Comparison of ENCODE assay signal across 7 cellular contexts in the genomic region with DNA sequence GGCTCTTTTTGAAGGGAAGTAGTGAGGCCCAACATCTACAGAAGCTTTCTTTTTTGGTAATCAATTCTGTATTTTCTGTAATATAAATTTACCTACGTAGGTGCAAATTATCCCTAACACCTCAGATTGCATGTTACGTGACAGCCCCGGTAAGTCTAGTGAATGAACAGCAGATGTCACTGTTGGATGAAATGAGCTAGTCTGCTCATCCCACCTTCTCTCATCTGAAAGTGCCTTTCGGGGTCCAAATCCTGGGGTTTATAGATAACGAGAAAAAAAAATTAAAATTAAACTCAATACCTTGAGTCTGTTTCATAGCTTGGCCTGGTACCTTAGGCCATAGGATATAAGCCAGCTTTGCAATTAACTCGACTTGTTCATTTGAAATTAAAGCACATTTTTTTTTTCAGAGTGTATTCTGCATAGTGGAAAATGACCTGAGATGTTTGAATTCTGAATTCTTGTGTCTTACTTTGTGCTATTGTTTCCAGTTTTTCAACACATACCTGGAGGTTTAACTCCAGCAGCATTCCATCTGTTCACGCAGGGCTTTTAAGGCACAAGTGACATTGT.
DNase-seq lines count a peak whose midpoint lies in the region; ATAC-seq, FAIRE-seq and TF ChIP-seq lines count a peak whose summit lies in the region.

No MANE protein-coding gene starts in this region.

- H3K4me1 ChIP-seq in GM23248 (ENCODE audit: insufficient read depth), result no peaks in the 10 kb centered on the region
- no peaks in the 10 kb centered on the region for H3K4me1 ChIP-seq in GM12878 (ENCODE audit: control insufficient read depth, insufficient read depth, low read length)
- no peaks in the 10 kb centered on the region for H3K4me1 ChIP-seq in pancreas

- H3K9me3 Mint-ChIP-seq in activated CD4-positive, alpha-beta T cell treated with anti-CD3 and anti-CD28 coated beads, Interleukin-2, amount 10 ng/mL, durations not matched to agents 7 days and 5 days, result no peaks in the 10 kb centered on the region

- H3K9me2 ChIP-seq in GM23248 (ENCODE audit: insufficient read depth), result no peaks in the 10 kb centered on the region

- H3K79me2 ChIP-seq in GM23248 (ENCODE audit: insufficient read depth) (no peaks in the 10 kb centered on the region), GM12878 (ENCODE audit: control insufficient read depth, insufficient read depth, low read length) (no peaks in the 10 kb centered on the region)

- POLR2A ChIA-PET in GM12878 (lab: Charles Lee), result interaction anchor here (1.4 kb wide), 1 partner anchor 9 kb away, joined by 3 read pairs; no protein-coding TSS in a partner anchor
- POLR2A ChIA-PET in activated CD4-positive, alpha-beta T cell treated with anti-CD3 and anti-CD28 coated beads, Interleukin-2, amount 10 ng/mL, durations not matched to agents 7 days and 5 days (lab: Charles Lee), result no interaction called here

- no peak overlapping the region for H3K27ac Mint-ChIP-seq in activated CD4-positive, alpha-beta T cell treated with anti-CD3 and anti-CD28 coated beads, Interleukin-2, amount 10 ng/mL, durations not matched to agents 7 days and 5 days

- TF ChIP-seq POLR2A in GM12878 (IDR thresholded peaks at IDR 0.05; ENCODE audit: low read depth, low read length), result no peak

- H3K4me2 ChIP-seq in GM23248 (ENCODE audit: unreplicated experiment) (no peak overlapping the region), GM12878 (ENCODE audit: control insufficient read depth, insufficient read depth) (no peak overlapping the region)

- H3K27me3 ChIP-seq in GM23248 (replicated peaks; ENCODE audit: insufficient read depth), result no peaks in the 10 kb centered on the region
- H3K27me3 ChIP-seq in GM12878 (replicated peaks in 1 of 2; ENCODE audit: control insufficient read depth in 2 of 2, insufficient read depth in 2 of 2, low read length in 1 of 2), result no peaks in the 10 kb centered on the region
- no peaks in the 10 kb centered on the region for H3K27me3 ChIP-seq in pancreas

- BruUV-seq in GM12878 (replicated peaks; lab: Mats Ljungman, UMichigan), result no TSS peak

- H3K27ac ChIP-seq in GM23248 (no peak overlapping the region), GM12878 (ENCODE audit: control insufficient read depth, insufficient read depth) (no peak overlapping the region), pancreas (no peak overlapping the region)

- H3K9me3 ChIP-seq in GM23248 (ENCODE audit: low read depth) (no peaks in the 10 kb centered on the region), GM12878 (replicated peaks; ENCODE audit: control insufficient read depth, insufficient read depth, low read length) (no peaks in the 10 kb centered on the region), pancreas (no peaks in the 10 kb centered on the region)

- H3K9ac ChIP-seq in GM23248 (no peak overlapping the region), GM12878 (ENCODE audit: control insufficient read depth, insufficient read depth, low read length) (no peak overlapping the region)

- FAIRE-seq in GM12878 (lab: Jason Lieb, UNC), result no peak
- peak; percentile 47 for FAIRE-seq in pancreas (lab: Jason Lieb, UNC)

- ATAC-seq in GM12878 (peak; percentile 66), pancreas (peak in 2 of 4 donors; percentile 50 to 64), esophagus mucosa (no peak)

- RAD21 ChIA-PET in GM12878 (lab: Charles Lee; ENCODE audit: unreplicated experiment), result no interaction called here

- DNase-seq in GM23248 (peak; percentile 1), NCI-H1694 (lab: John Stamatoyannopoulos, UW) (peak; percentile 73), GM12878 (ENCODE audit: low read depth, low spot score) (no peak), pancreas (no peak), ecto neural progenitor cell (ENCODE audit: low spot score) (no peak)
- no peak for DNase-seq in activated CD4-positive, alpha-beta T cell treated with anti-CD3 and anti-CD28 coated beads, Interleukin-2, amount 10 ng/mL, durations not matched to agents 7 days and 5 days

- intact Hi-C loops in GM12878 (cut with micrococcal nuclease; ENCODE audit: unreplicated experiment), result no loop called here
- intact Hi-C loops in pancreas (cut with DNase I), result no loop called here

- H3K4me1 Mint-ChIP-seq in activated CD4-positive, alpha-beta T cell treated with anti-CD3 and anti-CD28 coated beads, Interleukin-2, amount 10 ng/mL, durations not matched to agents 7 days and 5 days, result no peaks in the 10 kb centered on the region

- H2AFZ ChIP-seq in GM23248 (no peak overlapping the region), GM12878 (ENCODE audit: control insufficient read depth, low read depth, low read length) (no peak overlapping the region)

- peak; percentile 38; the same call in 1 of the 2 replicates for TF ChIP-seq RAD21 in GM12878 (IDR thresholded peaks at IDR 0.05; ENCODE audit: insufficient read depth, low read depth, low read length)

- H3K36me3 ChIP-seq in GM23248 (ENCODE audit: low read depth) (no peaks in the 10 kb centered on the region), GM12878 (ENCODE audit: control insufficient read depth in 2 of 2, insufficient read depth in 2 of 2, low read length in 1 of 2) (no peaks in the 10 kb centered on the region), pancreas (no peaks in the 10 kb centered on the region)

- CTCF ChIA-PET in GM12878 (lab: Yijun Ruan, JAX), result interaction anchor here (0.6 to 1.2 kb wide), 5 partner anchors 12 to 1022 kb away, joined by 3 to 4 read pairs (median 3); no protein-coding TSS in a partner anchor
- CTCF ChIA-PET in activated CD4-positive, alpha-beta T cell treated with anti-CD3 and anti-CD28 coated beads, Interleukin-2, amount 10 ng/mL, durations not matched to agents 7 days and 5 days (lab: Charles Lee), result no interaction called here

- H3K4me3 Mint-ChIP-seq in activated CD4-positive, alpha-beta T cell treated with anti-CD3 and anti-CD28 coated beads, Interleukin-2, amount 10 ng/mL, durations not matched to agents 7 days and 5 days, result no peak overlapping the region

- no peak for TF ChIP-seq EP300 in GM12878 (IDR thresholded peaks at IDR 0.05; ENCODE audit: borderline replicate concordance in 1 of 2, control insufficient read depth in 1 of 2, low read depth in 2 of 2, low read length in 2 of 2)

- 14 to 21% methylated on average over 7 of the region's 7 CpGs for WGBS in GM23248 (ENCODE audit: low coverage in 1 of 2, low lambda C conversion rate in 2 of 2, missing lambda C conversion rate in 2 of 2), 2 experiments
- 48% methylated on average over 7 of the region's 7 CpGs for WGBS in GM12878 (ENCODE audit: insufficient coverage, insufficient replicate concordance, low lambda C conversion rate, missing lambda C conversion rate)
- 22 to 23% methylated on average over 7 of the region's 7 CpGs for WGBS in pancreas, 2 donors

- H3K4me3 ChIP-seq in GM23248, result no peak overlapping the region
- H3K4me3 ChIP-seq in GM12878, result no peak overlapping the region
- no peak overlapping the region for H3K4me3 ChIP-seq in pancreas

- H3F3A ChIP-seq in GM23248 (ENCODE audit: insufficient read depth), result no peaks in the 10 kb centered on the region

- H4K20me1 ChIP-seq in GM23248 (ENCODE audit: insufficient read depth) (no peaks in the 10 kb centered on the region), GM12878 (ENCODE audit: control insufficient read depth, insufficient read depth) (no peaks in the 10 kb centered on the region)

- no peaks in the 10 kb centered on the region for H3K27me3 Mint-ChIP-seq in activated CD4-positive, alpha-beta T cell treated with anti-CD3 and anti-CD28 coated beads, Interleukin-2, amount 10 ng/mL, durations not matched to agents 7 days and 5 days

- H3K36me3 Mint-ChIP-seq in activated CD4-positive, alpha-beta T cell treated with anti-CD3 and anti-CD28 coated beads, Interleukin-2, amount 10 ng/mL, durations not matched to agents 7 days and 5 days (ENCODE audit: low read depth), result no peaks in the 10 kb centered on the region

- TF ChIP-seq CTCF in GM12878 (IDR thresholded peaks at IDR 0.05 in 2 of 3, conservative IDR thresholded peaks at IDR 0.05 in 1 of 3; ENCODE audit: control insufficient read depth in 2 of 3, extremely low read depth in 1 of 3, insufficient read depth in 1 of 3, low read depth in 3 of 3, low read length in 3 of 3), result peak; percentile 34 to 39 (median 39); a peak in 4 of 6 replicates
- peak in 2 of 4 donors; percentile 11 to 44 for TF ChIP-seq CTCF in pancreas (IDR thresholded peaks at IDR 0.05)

- SMC1A ChIA-PET in GM12878 (lab: Charles Lee; ENCODE audit: uncharacterized antibody, unreplicated experiment), result interaction anchor here (0.6 kb wide), 1 partner anchor 44 kb away, joined by 3 read pairs; no protein-coding TSS in a partner anchor

- in situ Hi-C loops in GM23248 (cut with MboI) (no loop called here), GM12878 (cut with MboI) (no loop called here)

TF ChIP-seq in GM12878, 131 proteins besides CTCF, POLR2A, EP300 and RAD21:
- TF ChIP-seq MEF2A (IDR thresholded peaks at IDR 0.05; ENCODE audit: insufficient read depth, low read depth, low read length) (no peak), SMC3 (IDR thresholded peaks at IDR 0.05; ENCODE audit: borderline replicate concordance, low read length) (peak; percentile 27; the same call in 1 of the 2 replicates)

Comparison
In these comparisons a context has a peak if more than half of its experiments do, and no peak if none do; other contexts are left out.
1. DNase-seq: peak in GM23248 (single experiment) and NCI-H1694 (single experiment); none in GM12878 (single experiment), pancreas (0 of 6), activated CD4-positive, alpha-beta T cell treated with anti-CD3 and anti-CD28 coated beads, Interleukin-2, amount 10 ng/mL, durations not matched to agents 7 days and 5 days (single experiment) and ecto neural progenitor cell (single experiment).